In the genomic region with DNA sequence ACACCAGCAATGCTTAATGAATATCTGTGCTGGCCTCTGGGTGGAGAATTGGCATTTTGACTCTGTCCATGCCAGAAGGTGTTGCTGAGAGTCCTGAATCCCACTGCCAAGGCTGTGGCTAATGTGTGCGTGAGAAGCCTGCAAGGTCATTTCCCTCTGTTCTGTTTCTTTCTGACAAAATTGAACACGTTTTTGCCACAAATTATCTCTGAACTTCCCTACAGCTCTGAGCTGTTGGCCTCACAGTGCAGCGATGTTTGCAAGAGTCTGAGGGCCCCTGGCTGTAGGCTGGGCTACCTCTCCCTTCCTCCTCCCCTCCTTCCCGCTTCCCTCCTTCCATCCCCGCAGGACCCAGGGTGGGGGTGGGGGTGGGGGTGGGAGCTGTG, we compare ENCODE assay signal across 9 cellular contexts.
DNase-seq lines count a peak whose midpoint lies in the region; ATAC-seq, FAIRE-seq and TF ChIP-seq lines count a peak whose summit lies in the region.
"Had no signal": no experiment of that assay in that cellular context is flagged by ENCODE, and none has a peak within 500 bp of the region (broad histone marks: within the 10 kb centered on the region; RNA-seq: fewer than 3 reads in every experiment).

No MANE protein-coding gene starts in this region.

- H3K36me3 Mint-ChIP-seq in CD8-positive, alpha-beta T cell = no peaks in the 10 kb centered on the region

- peak; percentile 28 for ATAC-seq in GM21367 (IDR thresholded peaks at IDR 0.05; ENCODE audit: unreplicated experiment)
- ATAC-seq in left ventricle myocardium superior = peak; percentile 66
- ATAC-seq in CD8-positive, alpha-beta T cell = no peak

- no peak for FAIRE-seq in frontal cortex (lab: Jason Lieb, UNC)

- H3K9me3 Mint-ChIP-seq in CD8-positive, alpha-beta T cell = peaks cover 14% of the 10 kb centered on the region

- DNase-seq in AG09309 (ENCODE audit: low read depth) = peak; percentile 2
- DNase-seq in left ventricle myocardium superior = no peak
- DNase-seq in RKO (ENCODE audit: low spot score) = no peak
- DNase-seq in posterior vena cava (ENCODE audit: low spot score) = no peak
- no peak for DNase-seq in frontal cortex (ENCODE audit: low spot score in 2 of 2)
- DNase-seq in CD8-positive, alpha-beta T cell = no peak
- DNase-seq: NCI-H1436 treated with DMSO at 0.1 percent for 48 hours had no signal

- CTCF ChIA-PET in CD8-positive, alpha-beta T cell (lab: Charles Lee) = no interaction called here

- H3K4me1 ChIP-seq in CD8-positive, alpha-beta T cell (ENCODE audit: insufficient read depth, low read length) = no peaks in the 10 kb centered on the region

- no peak overlapping the region for H3K4me3 ChIP-seq in AG09309 (ENCODE audit: control insufficient read depth, low read depth, low read length)
- no peak overlapping the region for H3K4me3 ChIP-seq in CD8-positive, alpha-beta T cell (ENCODE audit: low read depth, low read length)

- H3K9me3 ChIP-seq in KOPT-K1 (ENCODE audit: insufficient read depth, low read length, poor library complexity, severe bottlenecking) = peaks cover 46% of the 10 kb centered on the region
- peaks cover 12% of the 10 kb centered on the region for H3K9me3 ChIP-seq in CD8-positive, alpha-beta T cell (ENCODE audit: low read length)

- H3K36me3 ChIP-seq in KOPT-K1 (ENCODE audit: insufficient read depth, low read length) = no peaks in the 10 kb centered on the region
- no peaks in the 10 kb centered on the region for H3K36me3 ChIP-seq in CD8-positive, alpha-beta T cell (ENCODE audit: insufficient read depth, low read length)

- intact Hi-C loops in left ventricle myocardium superior (cut with micrococcal nuclease) (no loop called here), posterior vena cava (cut with DNase I) (no loop called here)
- intact Hi-C loops in CD8-positive, alpha-beta T cell (cut with DNase I, micrococcal nuclease) = no loop called here

- H3K27me3 ChIP-seq in CD8-positive, alpha-beta T cell (ENCODE audit: insufficient read depth, low read length) = no peaks in the 10 kb centered on the region

- peaks cover 7% of the 10 kb centered on the region for H3K4me1 Mint-ChIP-seq in CD8-positive, alpha-beta T cell (ENCODE audit: low read depth)

- H3K27me3 Mint-ChIP-seq in CD8-positive, alpha-beta T cell (ENCODE audit: low read depth) = peaks cover 18% of the 10 kb centered on the region

- POLR2A ChIA-PET in CD8-positive, alpha-beta T cell (lab: Charles Lee) = no interaction called here

- peak; percentile 11 for TF ChIP-seq CTCF in AG09309 (IDR thresholded peaks at IDR 0.05; ENCODE audit: control insufficient read depth, insufficient read depth, low read depth, low read length, missing control alignments)
- TF ChIP-seq CTCF in CD8-positive, alpha-beta T cell (IDR thresholded peaks at IDR 0.05) = no peak

- H3K4me3 Mint-ChIP-seq in CD8-positive, alpha-beta T cell = no peak overlapping the region

- H3K27ac ChIP-seq in KOPT-K1 (ENCODE audit: low read depth, low read length, poor library complexity, severe bottlenecking) = peak overlapping the region; percentile 100
- no peak overlapping the region for H3K27ac ChIP-seq in CD8-positive, alpha-beta T cell (ENCODE audit: low read depth, low read length)

- no peak overlapping the region for H3K27ac Mint-ChIP-seq in CD8-positive, alpha-beta T cell
